ENCODE assay signal across 1 cellular context in the genomic region with DNA sequence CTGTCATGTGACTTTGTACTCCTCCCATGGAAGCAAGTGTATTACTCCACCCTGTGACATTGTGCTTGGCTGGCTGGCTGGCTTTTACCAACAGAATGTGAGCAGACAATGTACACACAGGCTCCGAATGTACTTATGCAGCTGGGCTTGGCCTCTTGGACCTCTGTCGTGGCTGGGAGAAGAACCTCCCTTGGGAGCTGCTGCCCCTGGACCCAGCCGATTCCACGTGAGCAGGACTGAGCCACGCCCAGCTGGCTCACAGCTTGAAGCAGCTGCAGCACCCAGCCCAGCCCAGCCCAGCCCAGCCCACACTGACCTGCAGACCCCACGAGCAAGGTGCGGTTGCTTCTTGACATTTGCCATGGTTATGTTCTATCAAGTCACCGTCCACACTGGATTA.
TF ChIP-seq lines count a peak whose summit lies in the region.

No MANE protein-coding gene starts in this region.

TF ChIP-seq in HCT116, 20 proteins besides CTCF, POLR2A, EP300 and RAD21 (continued from another document):
- TF ChIP-seq SIN3A (IDR thresholded peaks at IDR 0.05; ENCODE audit: low read depth) (no peak), CBX3 (IDR thresholded peaks at IDR 0.05; ENCODE audit: low read depth) (no peak), POLR2AphosphoS5 (IDR thresholded peaks at IDR 0.05; ENCODE audit: low read depth, low read length) (no peak)
- TF ChIP-seq, protein P1, sequence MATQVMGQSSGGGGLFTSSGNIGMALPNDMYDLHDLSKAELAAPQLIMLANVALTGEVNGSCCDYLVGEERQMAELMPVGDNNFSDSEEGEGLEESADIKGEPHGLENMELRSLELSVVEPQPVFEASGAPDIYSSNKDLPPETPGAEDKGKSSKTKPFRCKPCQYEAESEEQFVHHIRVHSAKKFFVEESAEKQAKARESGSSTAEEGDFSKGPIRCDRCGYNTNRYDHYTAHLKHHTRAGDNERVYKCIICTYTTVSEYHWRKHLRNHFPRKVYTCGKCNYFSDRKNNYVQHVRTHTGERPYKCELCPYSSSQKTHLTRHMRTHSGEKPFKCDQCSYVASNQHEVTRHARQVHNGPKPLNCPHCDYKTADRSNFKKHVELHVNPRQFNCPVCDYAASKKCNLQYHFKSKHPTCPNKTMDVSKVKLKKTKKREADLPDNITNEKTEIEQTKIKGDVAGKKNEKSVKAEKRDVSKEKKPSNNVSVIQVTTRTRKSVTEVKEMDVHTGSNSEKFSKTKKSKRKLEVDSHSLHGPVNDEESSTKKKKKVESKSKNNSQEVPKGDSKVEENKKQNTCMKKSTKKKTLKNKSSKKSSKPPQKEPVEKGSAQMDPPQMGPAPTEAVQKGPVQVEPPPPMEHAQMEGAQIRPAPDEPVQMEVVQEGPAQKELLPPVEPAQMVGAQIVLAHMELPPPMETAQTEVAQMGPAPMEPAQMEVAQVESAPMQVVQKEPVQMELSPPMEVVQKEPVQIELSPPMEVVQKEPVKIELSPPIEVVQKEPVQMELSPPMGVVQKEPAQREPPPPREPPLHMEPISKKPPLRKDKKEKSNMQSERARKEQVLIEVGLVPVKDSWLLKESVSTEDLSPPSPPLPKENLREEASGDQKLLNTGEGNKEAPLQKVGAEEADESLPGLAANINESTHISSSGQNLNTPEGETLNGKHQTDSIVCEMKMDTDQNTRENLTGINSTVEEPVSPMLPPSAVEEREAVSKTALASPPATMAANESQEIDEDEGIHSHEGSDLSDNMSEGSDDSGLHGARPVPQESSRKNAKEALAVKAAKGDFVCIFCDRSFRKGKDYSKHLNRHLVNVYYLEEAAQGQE (IDR thresholded peaks at IDR 0.05; ENCODE audit: low read depth) = no peak
